Comparison of ENCODE assay signal across 18 cellular contexts in genomic region chr15:64604319-64604718, GRCh38.
DNase-seq lines count a peak whose midpoint lies in the region; ATAC-seq and TF ChIP-seq lines count a peak whose summit lies in the region.
"Had no signal": no experiment of that assay in that cellular context is flagged by ENCODE, and none has a peak within 500 bp of the region (broad histone marks: within the 10 kb centered on the region; RNA-seq: fewer than 3 reads in every experiment).

No MANE protein-coding gene starts in this region.

- no peaks in the 10 kb centered on the region for H3K9me3 Mint-ChIP-seq in activated CD4-positive, alpha-beta memory T cell treated with anti-CD3 and anti-CD28 coated beads for 36 hours
- H3K9me3 Mint-ChIP-seq in activated CD4-positive, alpha-beta memory T cell treated with anti-CD3 and anti-CD28 coated beads, Interleukin-2, amount 10 ng/mL, durations not matched to agents 7 days and 5 days = no peaks in the 10 kb centered on the region
- no peaks in the 10 kb centered on the region for H3K9me3 Mint-ChIP-seq in stimulated activated naive CD8-positive, alpha-beta T cell treated with anti-CD3 and anti-CD28 coated beads, Interleukin-15, Interleukin-2, amounts not matched to agents 100 ng/mL and 50 ng/mL, for 24 hours
- H3K9me3 Mint-ChIP-seq in endodermal cell = no peaks in the 10 kb centered on the region
- H3K9me3 Mint-ChIP-seq in stimulated activated naive CD8-positive, alpha-beta T cell treated with anti-CD3 and anti-CD28 coated beads, Interleukin-15, amount 100 ng/mL, for 72 hours = no peaks in the 10 kb centered on the region
- H3K9me3 Mint-ChIP-seq: CD14-positive monocyte had no signal

- no peak overlapping the region for H3K4me3 ChIP-seq in endodermal cell (ENCODE audit: low read length)

- TF ChIP-seq CTCF in endodermal cell (conservative IDR thresholded peaks at IDR 0.05) (no peak), RWPE1 (conservative IDR thresholded peaks at IDR 0.05; ENCODE audit: low read depth) (no peak)

- peaks cover 34% of the 10 kb centered on the region for H3K4me1 Mint-ChIP-seq in activated CD4-positive, alpha-beta memory T cell treated with anti-CD3 and anti-CD28 coated beads for 36 hours (ENCODE audit: low read depth)
- H3K4me1 Mint-ChIP-seq in activated CD4-positive, alpha-beta memory T cell treated with anti-CD3 and anti-CD28 coated beads, Interleukin-2, amount 10 ng/mL, durations not matched to agents 7 days and 5 days = peaks cover 29% of the 10 kb centered on the region
- H3K4me1 Mint-ChIP-seq in stimulated activated naive CD8-positive, alpha-beta T cell treated with anti-CD3 and anti-CD28 coated beads, Interleukin-15, Interleukin-2, amounts not matched to agents 100 ng/mL and 50 ng/mL, for 24 hours (ENCODE audit: low read depth) = peaks cover 57% of the 10 kb centered on the region
- H3K4me1 Mint-ChIP-seq in endodermal cell = peaks cover 9% of the 10 kb centered on the region
- H3K4me1 Mint-ChIP-seq in stimulated activated naive CD8-positive, alpha-beta T cell treated with anti-CD3 and anti-CD28 coated beads, Interleukin-15, amount 100 ng/mL, for 72 hours = peaks cover 67% of the 10 kb centered on the region

- POLR2A ChIA-PET in activated CD4-positive, alpha-beta memory T cell treated with anti-CD3 and anti-CD28 coated beads for 36 hours (lab: Charles Lee) = no interaction called here
- POLR2A ChIA-PET in activated CD4-positive, alpha-beta memory T cell treated with anti-CD3 and anti-CD28 coated beads, Interleukin-2, amount 10 ng/mL, durations not matched to agents 7 days and 5 days (lab: Charles Lee) = no interaction called here
- POLR2A ChIA-PET in RWPE1 (lab: Yijun Ruan, JAX; ENCODE audit: low non-redundant PET) = no interaction called here

- H3K9me3 ChIP-seq in endodermal cell (ENCODE audit: control insufficient read depth, low read length) = no peaks in the 10 kb centered on the region
- H3K9me3 ChIP-seq: Caco-2 had no signal

- H3K9ac ChIP-seq in endodermal cell (ENCODE audit: extremely low read depth, low read length, poor library complexity, severe bottlenecking) = no peak overlapping the region

- peak overlapping the region; percentile 19 for H3K27ac Mint-ChIP-seq in activated CD4-positive, alpha-beta memory T cell treated with anti-CD3 and anti-CD28 coated beads for 36 hours
- H3K27ac Mint-ChIP-seq in activated CD4-positive, alpha-beta memory T cell treated with anti-CD3 and anti-CD28 coated beads, Interleukin-2, amount 10 ng/mL, durations not matched to agents 7 days and 5 days = no peak overlapping the region
- peak overlapping the region; percentile 49 for H3K27ac Mint-ChIP-seq in stimulated activated naive CD8-positive, alpha-beta T cell treated with anti-CD3 and anti-CD28 coated beads, Interleukin-15, Interleukin-2, amounts not matched to agents 100 ng/mL and 50 ng/mL, for 24 hours
- H3K27ac Mint-ChIP-seq in endodermal cell = no peak overlapping the region
- H3K27ac Mint-ChIP-seq in stimulated activated naive CD8-positive, alpha-beta T cell treated with anti-CD3 and anti-CD28 coated beads, Interleukin-15, amount 100 ng/mL, for 72 hours = peak overlapping the region in 1 of 2 donors; percentile 87

- no peaks in the 10 kb centered on the region for H3K36me3 ChIP-seq in endodermal cell (ENCODE audit: control insufficient read depth, insufficient read depth, low read length)

- no peak for DNase-seq in activated CD4-positive, alpha-beta memory T cell treated with anti-CD3 and anti-CD28 coated beads for 36 hours
- no peak for DNase-seq in activated CD4-positive, alpha-beta memory T cell treated with anti-CD3 and anti-CD28 coated beads, Interleukin-2, amount 10 ng/mL, durations not matched to agents 7 days and 5 days
- no peak for DNase-seq in stimulated activated naive CD8-positive, alpha-beta T cell treated with anti-CD3 and anti-CD28 coated beads, Interleukin-15, Interleukin-2, amounts not matched to agents 100 U/mL and 50 U/mL, for 24 hours
- DNase-seq in endodermal cell (no peak), RWPE1 (ENCODE audit: low spot score) (no peak), DMS153 (lab: John Stamatoyannopoulos, UW) (no peak)
- no peak for DNase-seq in stimulated activated naive CD8-positive, alpha-beta T cell treated with anti-CD3 and anti-CD28 coated beads, Interleukin-15, amount 100 ng/mL, for 72 hours
- DNase-seq: 8988T, Caco-2, DMS53, KBM-7, NCI-H1694 treated with DMSO at 0.1 percent for 48 hours, NCI-H510A, NCI-H748 treated with DMSO at 0.1 percent for 48 hours, SHP77 treated with DMSO at 0.1 percent for 48 hours had no signal

- intact Hi-C loops in activated CD4-positive, alpha-beta memory T cell treated with anti-CD3 and anti-CD28 coated beads for 36 hours (cut with micrococcal nuclease) = no loop called here

- H3K27me3 Mint-ChIP-seq in activated CD4-positive, alpha-beta memory T cell treated with anti-CD3 and anti-CD28 coated beads for 36 hours = no peaks in the 10 kb centered on the region
- H3K27me3 Mint-ChIP-seq in activated CD4-positive, alpha-beta memory T cell treated with anti-CD3 and anti-CD28 coated beads, Interleukin-2, amount 10 ng/mL, durations not matched to agents 7 days and 5 days = no peaks in the 10 kb centered on the region
- no peaks in the 10 kb centered on the region for H3K27me3 Mint-ChIP-seq in stimulated activated naive CD8-positive, alpha-beta T cell treated with anti-CD3 and anti-CD28 coated beads, Interleukin-15, Interleukin-2, amounts not matched to agents 100 ng/mL and 50 ng/mL, for 24 hours
- no peaks in the 10 kb centered on the region for H3K27me3 Mint-ChIP-seq in endodermal cell (ENCODE audit: insufficient read depth)
- no peaks in the 10 kb centered on the region for H3K27me3 Mint-ChIP-seq in stimulated activated naive CD8-positive, alpha-beta T cell treated with anti-CD3 and anti-CD28 coated beads, Interleukin-15, amount 100 ng/mL, for 72 hours

- peaks cover 3% of the 10 kb centered on the region for H3K4me1 ChIP-seq in endodermal cell (ENCODE audit: control insufficient read depth, insufficient read depth, low read length)

- ATAC-seq in stimulated activated naive CD8-positive, alpha-beta T cell treated with anti-CD3 and anti-CD28 coated beads, Interleukin-15, Interleukin-2, amounts not matched to agents 100 U/mL and 50 U/mL, for 24 hours = no peak
- peak; percentile 80 for ATAC-seq in stimulated activated naive CD8-positive, alpha-beta T cell treated with anti-CD3 and anti-CD28 coated beads, Interleukin-15, amount 100 ng/mL, for 72 hours
- ATAC-seq: HepG2 had no signal

- H3K36me3 Mint-ChIP-seq in activated CD4-positive, alpha-beta memory T cell treated with anti-CD3 and anti-CD28 coated beads for 36 hours = no peaks in the 10 kb centered on the region
- no peaks in the 10 kb centered on the region for H3K36me3 Mint-ChIP-seq in activated CD4-positive, alpha-beta memory T cell treated with anti-CD3 and anti-CD28 coated beads, Interleukin-2, amount 10 ng/mL, durations not matched to agents 7 days and 5 days (ENCODE audit: low read depth)
- peaks cover 7% of the 10 kb centered on the region for H3K36me3 Mint-ChIP-seq in stimulated activated naive CD8-positive, alpha-beta T cell treated with anti-CD3 and anti-CD28 coated beads, Interleukin-15, Interleukin-2, amounts not matched to agents 100 ng/mL and 50 ng/mL, for 24 hours (ENCODE audit: low read depth)
- no peaks in the 10 kb centered on the region for H3K36me3 Mint-ChIP-seq in endodermal cell (ENCODE audit: low read depth)

- CTCF ChIA-PET in activated CD4-positive, alpha-beta memory T cell treated with anti-CD3 and anti-CD28 coated beads for 36 hours (lab: Charles Lee) = no interaction called here
- CTCF ChIA-PET in activated CD4-positive, alpha-beta memory T cell treated with anti-CD3 and anti-CD28 coated beads, Interleukin-2, amount 10 ng/mL, durations not matched to agents 7 days and 5 days (lab: Charles Lee) = interaction anchor here (0.6 to 1.6 kb wide), 3 partner anchors 11 to 49 kb away, joined by 3 to 6 read pairs (median 3); no protein-coding TSS in a partner anchor
- CTCF ChIA-PET in RWPE1 (lab: Yijun Ruan, JAX) = no interaction called here

- peak overlapping the region; percentile 38 for H3K27ac ChIP-seq in endodermal cell (ENCODE audit: low read depth, low read length)
- H3K27ac ChIP-seq in RWPE1 = no peak overlapping the region

- no peak overlapping the region for H3K4me3 Mint-ChIP-seq in activated CD4-positive, alpha-beta memory T cell treated with anti-CD3 and anti-CD28 coated beads for 36 hours
- H3K4me3 Mint-ChIP-seq in activated CD4-positive, alpha-beta memory T cell treated with anti-CD3 and anti-CD28 coated beads, Interleukin-2, amount 10 ng/mL, durations not matched to agents 7 days and 5 days = no peak overlapping the region
- H3K4me3 Mint-ChIP-seq in stimulated activated naive CD8-positive, alpha-beta T cell treated with anti-CD3 and anti-CD28 coated beads, Interleukin-15, Interleukin-2, amounts not matched to agents 100 ng/mL and 50 ng/mL, for 24 hours = no peak overlapping the region
- H3K4me3 Mint-ChIP-seq in endodermal cell = no peak overlapping the region
- no peak overlapping the region for H3K4me3 Mint-ChIP-seq in stimulated activated naive CD8-positive, alpha-beta T cell treated with anti-CD3 and anti-CD28 coated beads, Interleukin-15, amount 100 ng/mL, for 72 hours
- H3K4me3 Mint-ChIP-seq: CD14-positive monocyte had no signal

- H3K27me3 ChIP-seq in endodermal cell (ENCODE audit: control insufficient read depth, insufficient read depth, low read length, poor library complexity, severe bottlenecking) = no peaks in the 10 kb centered on the region

Comparison
In these comparisons a context has a peak if more than half of its experiments do, and no peak if none do; other contexts are left out.
1. H3K27ac Mint-ChIP-seq: peak in activated CD4-positive, alpha-beta memory T cell treated with anti-CD3 and anti-CD28 coated beads for 36 hours (single experiment) and stimulated activated naive CD8-positive, alpha-beta T cell treated with anti-CD3 and anti-CD28 coated beads, Interleukin-15, Interleukin-2, amounts not matched to agents 100 ng/mL and 50 ng/mL, for 24 hours (single experiment); none in activated CD4-positive, alpha-beta memory T cell treated with anti-CD3 and anti-CD28 coated beads, Interleukin-2, amount 10 ng/mL, durations not matched to agents 7 days and 5 days (single experiment) and endodermal cell (single experiment).